In genomic region chr10:5493698-5494097, GRCh38 we compare ENCODE assay signal across 1 cellular context.
TF ChIP-seq lines count a peak whose summit lies in the region.

No MANE protein-coding gene starts in this region.

TF ChIP-seq in HepG2, 621 proteins besides CTCF, POLR2A, EP300 and RAD21 (continued from another document and continues in another):
- TF ChIP-seq PAXIP1 (CRISPR knock-in tag; conservative IDR thresholded peaks at IDR 0.05) (peak; percentile 69), ZNF768 (CRISPR knock-in tag; IDR thresholded peaks at IDR 0.05) (no peak), ARNT2 (CRISPR knock-in tag; IDR thresholded peaks at IDR 0.05; ENCODE audit: low read depth) (no peak), ZNF629 (CRISPR knock-in tag; conservative IDR thresholded peaks at IDR 0.05) (no peak), FIP1L1 (IDR thresholded peaks at IDR 0.05; ENCODE audit: borderline replicate concordance, insufficient read depth, low read depth, low read length) (no peak), MAFK (conservative IDR thresholded peaks at IDR 0.05 in 1 of 2, IDR thresholded peaks at IDR 0.05 in 1 of 2; ENCODE audit: low read length in 2 of 2) (no peak), SOX6 (IDR thresholded peaks at IDR 0.05) (no peak), SOX6 (CRISPR knock-in tag; IDR thresholded peaks at IDR 0.05) (peak; percentile 62), FOXA3 (CRISPR knock-in tag; IDR thresholded peaks at IDR 0.05) (peak; percentile 95), KAT2B (IDR thresholded peaks at IDR 0.05; ENCODE audit: borderline replicate concordance, low read depth, low read length) (no peak), KDM1A (CRISPR knock-in tag; IDR thresholded peaks at IDR 0.05) (no peak), GABPA (IDR thresholded peaks at IDR 0.05; ENCODE audit: low read depth, low read length) (no peak), GABPA (CRISPR knock-in tag; IDR thresholded peaks at IDR 0.05; ENCODE audit: low read depth) (no peak), PHF20 (CRISPR knock-in tag; IDR thresholded peaks at IDR 0.05) (no peak), ZNF317 (CRISPR knock-in tag; IDR thresholded peaks at IDR 0.05) (no peak), ZFAT (CRISPR knock-in tag; conservative IDR thresholded peaks at IDR 0.05) (no peak), ZIK1 (CRISPR knock-in tag; IDR thresholded peaks at IDR 0.05; ENCODE audit: borderline replicate concordance, low read depth) (no peak), ARID5B (CRISPR knock-in tag; IDR thresholded peaks at IDR 0.05) (peak; percentile 89), ZNF615 (CRISPR knock-in tag; IDR thresholded peaks at IDR 0.05; ENCODE audit: borderline replicate concordance) (no peak), HHEX (CRISPR knock-in tag; IDR thresholded peaks at IDR 0.05) (peak; percentile 59; the same call in 1 of the 2 replicates), YY1 (IDR thresholded peaks at IDR 0.05; ENCODE audit: insufficient read depth, insufficient replicate concordance, low read depth, low read length) (no peak), ZNF777 (CRISPR knock-in tag; IDR thresholded peaks at IDR 0.05) (no peak), ZC3H13 (CRISPR knock-in tag; IDR thresholded peaks at IDR 0.05) (no peak), KDM4B (CRISPR knock-in tag; IDR thresholded peaks at IDR 0.05) (no peak)
- TF ChIP-seq, protein P1, sequence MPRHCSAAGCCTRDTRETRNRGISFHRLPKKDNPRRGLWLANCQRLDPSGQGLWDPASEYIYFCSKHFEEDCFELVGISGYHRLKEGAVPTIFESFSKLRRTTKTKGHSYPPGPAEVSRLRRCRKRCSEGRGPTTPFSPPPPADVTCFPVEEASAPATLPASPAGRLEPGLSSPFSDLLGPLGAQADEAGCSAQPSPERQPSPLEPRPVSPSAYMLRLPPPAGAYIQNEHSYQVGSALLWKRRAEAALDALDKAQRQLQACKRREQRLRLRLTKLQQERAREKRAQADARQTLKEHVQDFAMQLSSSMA (CRISPR knock-in tag; IDR thresholded peaks at IDR 0.05), result no peak
- TF ChIP-seq, protein P2, sequence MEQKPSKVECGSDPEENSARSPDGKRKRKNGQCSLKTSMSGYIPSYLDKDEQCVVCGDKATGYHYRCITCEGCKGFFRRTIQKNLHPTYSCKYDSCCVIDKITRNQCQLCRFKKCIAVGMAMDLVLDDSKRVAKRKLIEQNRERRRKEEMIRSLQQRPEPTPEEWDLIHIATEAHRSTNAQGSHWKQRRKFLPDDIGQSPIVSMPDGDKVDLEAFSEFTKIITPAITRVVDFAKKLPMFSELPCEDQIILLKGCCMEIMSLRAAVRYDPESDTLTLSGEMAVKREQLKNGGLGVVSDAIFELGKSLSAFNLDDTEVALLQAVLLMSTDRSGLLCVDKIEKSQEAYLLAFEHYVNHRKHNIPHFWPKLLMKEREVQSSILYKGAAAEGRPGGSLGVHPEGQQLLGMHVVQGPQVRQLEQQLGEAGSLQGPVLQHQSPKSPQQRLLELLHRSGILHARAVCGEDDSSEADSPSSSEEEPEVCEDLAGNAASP (CRISPR knock-in tag; IDR thresholded peaks at IDR 0.05; ENCODE audit: borderline replicate concordance), result no peak
- TF ChIP-seq, protein P3, sequence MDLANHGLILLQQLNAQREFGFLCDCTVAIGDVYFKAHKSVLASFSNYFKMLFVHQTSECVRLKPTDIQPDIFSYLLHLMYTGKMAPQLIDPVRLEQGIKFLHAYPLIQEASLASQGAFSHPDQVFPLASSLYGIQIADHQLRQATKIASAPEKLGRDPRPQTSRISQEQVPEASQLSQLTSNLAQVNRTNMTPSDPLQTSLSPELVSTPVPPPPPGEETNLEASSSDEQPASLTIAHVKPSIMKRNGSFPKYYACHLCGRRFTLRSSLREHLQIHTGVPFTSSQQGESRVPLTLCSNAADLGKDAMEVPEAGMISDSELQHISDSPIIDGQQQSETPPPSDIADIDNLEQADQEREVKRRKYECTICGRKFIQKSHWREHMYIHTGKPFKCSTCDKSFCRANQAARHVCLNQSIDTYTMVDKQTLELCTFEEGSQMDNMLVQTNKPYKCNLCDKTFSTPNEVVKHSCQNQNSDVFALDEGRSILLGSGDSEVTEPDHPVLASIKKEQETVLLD (CRISPR knock-in tag; IDR thresholded peaks at IDR 0.05; ENCODE audit: low read depth), result no peak
- TF ChIP-seq, protein P4, sequence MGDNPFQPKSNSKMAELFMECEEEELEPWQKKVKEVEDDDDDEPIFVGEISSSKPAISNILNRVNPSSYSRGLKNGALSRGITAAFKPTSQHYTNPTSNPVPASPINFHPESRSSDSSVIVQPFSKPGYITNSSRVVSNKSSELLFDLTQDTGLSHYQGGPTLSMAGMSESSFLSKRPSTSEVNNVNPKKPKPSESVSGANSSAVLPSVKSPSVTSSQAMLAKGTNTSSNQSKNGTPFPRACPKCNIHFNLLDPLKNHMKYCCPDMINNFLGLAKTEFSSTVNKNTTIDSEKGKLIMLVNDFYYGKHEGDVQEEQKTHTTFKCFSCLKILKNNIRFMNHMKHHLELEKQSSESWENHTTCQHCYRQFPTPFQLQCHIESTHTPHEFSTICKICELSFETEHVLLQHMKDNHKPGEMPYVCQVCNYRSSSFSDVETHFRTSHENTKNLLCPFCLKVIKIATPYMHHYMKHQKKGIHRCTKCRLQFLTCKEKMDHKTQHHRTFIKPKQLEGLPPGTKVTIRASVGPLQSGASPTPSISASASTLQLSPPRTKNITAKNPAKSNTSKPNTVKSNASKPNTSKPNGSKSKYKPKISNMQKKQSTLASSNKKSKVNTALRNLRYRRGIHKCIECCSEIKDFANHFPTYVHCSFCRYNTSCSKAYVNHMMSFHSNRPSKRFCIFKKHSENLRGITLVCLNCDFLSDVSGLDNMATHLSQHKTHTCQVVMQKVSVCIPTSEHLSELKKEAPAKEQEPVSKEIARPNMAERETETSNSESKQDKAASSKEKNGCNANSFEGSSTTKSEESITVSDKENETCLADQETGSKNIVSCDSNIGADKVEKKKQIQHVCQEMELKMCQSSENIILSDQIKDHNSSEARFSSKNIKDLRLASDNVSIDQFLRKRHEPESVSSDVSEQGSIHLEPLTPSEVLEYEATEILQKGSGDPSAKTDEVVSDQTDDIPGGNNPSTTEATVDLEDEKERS (CRISPR knock-in tag; IDR thresholded peaks at IDR 0.05), result no peak
- TF ChIP-seq, protein P5, sequence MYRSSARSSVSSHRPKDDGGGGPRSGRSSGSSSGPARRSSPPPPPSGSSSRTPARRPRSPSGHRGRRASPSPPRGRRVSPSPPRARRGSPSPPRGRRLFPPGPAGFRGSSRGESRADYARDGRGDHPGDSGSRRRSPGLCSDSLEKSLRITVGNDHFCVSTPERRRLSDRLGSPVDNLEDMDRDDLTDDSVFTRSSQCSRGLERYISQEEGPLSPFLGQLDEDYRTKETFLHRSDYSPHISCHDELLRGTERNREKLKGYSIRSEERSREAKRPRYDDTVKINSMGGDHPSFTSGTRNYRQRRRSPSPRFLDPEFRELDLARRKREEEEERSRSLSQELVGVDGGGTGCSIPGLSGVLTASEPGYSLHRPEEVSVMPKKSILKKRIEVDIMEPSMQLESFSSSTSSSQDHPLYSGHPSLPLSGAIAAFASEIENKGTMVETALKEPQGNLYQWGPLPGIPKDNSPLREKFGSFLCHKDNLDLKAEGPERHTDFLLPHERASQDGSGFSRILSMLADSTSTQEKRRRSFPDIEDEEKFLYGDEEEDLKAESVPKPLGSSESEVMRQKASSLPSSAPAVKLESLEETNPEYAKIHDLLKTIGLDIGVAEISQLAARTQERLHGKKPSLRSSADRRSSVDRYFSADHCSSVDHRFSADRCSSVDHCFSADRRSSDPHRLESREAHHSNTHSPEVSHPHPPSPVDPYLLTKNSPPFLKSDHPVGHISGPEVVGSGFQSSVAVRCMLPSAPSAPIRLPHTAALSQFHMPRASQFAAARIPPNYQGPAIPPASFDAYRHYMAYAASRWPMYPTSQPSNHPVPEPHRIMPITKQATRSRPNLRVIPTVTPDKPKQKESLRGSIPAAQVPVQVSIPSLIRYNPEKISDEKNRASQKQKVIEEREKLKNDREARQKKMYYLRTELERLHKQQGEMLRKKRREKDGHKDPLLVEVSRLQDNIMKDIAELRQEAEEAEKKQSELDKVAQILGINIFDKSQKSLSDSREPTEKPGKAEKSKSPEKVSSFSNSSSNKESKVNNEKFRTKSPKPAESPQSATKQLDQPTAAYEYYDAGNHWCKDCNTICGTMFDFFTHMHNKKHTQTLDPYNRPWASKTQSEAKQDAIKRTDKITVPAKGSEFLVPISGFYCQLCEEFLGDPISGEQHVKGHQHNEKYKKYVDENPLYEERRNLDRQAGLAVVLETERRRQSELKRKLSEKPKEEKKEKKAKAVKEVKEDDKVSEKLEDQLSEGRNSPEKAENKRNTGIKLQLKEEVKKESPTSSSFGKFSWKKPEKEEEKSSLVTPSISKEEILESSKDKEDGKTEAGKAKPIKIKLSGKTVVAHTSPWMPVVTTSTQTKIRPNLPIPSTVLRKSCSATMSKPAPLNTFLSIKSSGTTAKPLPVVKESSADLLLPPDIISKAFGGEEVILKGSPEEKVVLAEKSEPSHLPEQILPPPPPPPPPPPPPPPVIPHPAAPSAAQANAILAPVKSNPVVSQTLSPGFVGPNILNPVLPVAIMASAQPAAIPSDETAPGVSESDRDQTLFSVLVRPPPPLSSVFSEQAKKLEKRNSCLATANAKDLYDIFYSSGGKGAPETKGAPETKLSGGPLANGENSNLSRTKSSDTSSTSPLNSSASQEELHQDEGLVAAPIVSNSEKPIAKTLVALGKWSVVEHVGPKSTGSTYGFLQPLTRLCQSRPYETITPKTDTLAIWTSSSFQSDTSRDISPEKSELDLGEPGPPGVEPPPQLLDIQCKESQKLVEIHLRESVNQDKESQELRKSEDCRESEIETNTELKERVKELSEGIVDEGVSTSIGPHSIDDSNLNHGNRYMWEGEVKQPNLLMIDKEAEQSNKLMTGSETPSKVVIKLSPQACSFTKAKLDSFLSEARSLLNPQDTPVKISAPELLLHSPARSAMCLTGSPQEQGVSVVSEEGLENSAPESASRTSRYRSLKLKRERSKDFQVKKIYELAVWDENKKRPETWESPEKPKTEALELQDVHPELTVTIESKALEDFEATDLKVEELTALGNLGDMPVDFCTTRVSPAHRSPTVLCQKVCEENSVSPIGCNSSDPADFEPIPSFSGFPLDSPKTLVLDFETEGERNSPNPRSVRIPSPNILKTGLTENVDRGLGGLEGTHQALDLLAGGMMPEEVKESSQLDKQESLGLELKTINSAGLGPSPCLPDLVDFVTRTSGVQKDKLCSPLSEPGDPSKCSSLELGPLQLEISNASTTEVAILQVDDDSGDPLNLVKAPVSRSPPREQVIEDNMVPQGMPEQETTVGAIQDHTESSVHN (CRISPR knock-in tag; IDR thresholded peaks at IDR 0.05), result no peak
- TF ChIP-seq, protein P6, sequence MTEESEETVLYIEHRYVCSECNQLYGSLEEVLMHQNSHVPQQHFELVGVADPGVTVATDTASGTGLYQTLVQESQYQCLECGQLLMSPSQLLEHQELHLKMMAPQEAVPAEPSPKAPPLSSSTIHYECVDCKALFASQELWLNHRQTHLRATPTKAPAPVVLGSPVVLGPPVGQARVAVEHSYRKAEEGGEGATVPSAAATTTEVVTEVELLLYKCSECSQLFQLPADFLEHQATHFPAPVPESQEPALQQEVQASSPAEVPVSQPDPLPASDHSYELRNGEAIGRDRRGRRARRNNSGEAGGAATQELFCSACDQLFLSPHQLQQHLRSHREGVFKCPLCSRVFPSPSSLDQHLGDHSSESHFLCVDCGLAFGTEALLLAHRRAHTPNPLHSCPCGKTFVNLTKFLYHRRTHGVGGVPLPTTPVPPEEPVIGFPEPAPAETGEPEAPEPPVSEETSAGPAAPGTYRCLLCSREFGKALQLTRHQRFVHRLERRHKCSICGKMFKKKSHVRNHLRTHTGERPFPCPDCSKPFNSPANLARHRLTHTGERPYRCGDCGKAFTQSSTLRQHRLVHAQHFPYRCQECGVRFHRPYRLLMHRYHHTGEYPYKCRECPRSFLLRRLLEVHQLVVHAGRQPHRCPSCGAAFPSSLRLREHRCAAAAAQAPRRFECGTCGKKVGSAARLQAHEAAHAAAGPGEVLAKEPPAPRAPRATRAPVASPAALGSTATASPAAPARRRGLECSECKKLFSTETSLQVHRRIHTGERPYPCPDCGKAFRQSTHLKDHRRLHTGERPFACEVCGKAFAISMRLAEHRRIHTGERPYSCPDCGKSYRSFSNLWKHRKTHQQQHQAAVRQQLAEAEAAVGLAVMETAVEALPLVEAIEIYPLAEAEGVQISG (CRISPR knock-in tag; IDR thresholded peaks at IDR 0.05), result 0 out of 2 replicates have a peak, but pooled peaks have one; percentile 10
